Comparison of ENCODE assay signal across 1 cellular context in the genomic region with DNA sequence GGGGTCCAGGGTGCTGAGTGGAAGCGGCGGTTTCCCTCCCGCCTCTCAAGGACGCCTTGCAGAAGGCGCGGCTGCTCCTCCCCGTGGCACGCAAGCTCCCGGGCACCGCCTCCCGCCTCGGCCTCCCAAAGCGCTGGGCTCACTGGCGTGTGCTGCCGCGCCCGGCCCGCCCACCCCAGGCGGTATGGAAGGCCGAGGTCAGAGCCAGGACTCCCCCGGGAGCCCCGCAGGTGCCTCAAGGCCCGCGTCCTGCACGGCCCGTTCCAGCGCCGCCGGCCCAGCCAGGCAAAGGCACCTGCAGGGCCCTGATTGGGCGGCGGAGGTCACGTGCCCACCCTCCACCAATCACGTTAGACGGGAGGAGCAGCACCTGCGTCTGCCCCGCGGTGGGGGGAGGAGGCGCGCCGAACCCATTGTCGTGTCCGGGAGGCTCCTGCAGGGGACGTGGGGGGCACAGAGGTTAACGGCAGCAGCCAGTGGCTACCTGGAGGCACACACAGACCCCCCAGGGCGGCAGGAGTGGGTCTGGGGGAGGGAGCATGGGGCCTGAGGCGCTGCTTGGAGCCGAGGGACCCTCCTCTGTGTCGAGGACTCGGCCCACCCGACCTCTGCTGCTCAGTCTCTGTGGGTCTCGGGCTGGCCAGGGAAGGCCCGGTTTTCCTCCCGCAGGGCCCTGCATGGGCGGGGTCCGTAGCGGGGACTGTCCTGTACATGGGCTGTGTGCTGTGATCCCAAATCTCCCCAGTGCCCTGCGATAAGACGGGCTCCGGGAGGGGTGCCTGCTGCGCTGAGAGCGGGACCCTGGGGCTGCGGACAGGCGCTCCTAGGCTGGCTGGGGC.
TF ChIP-seq lines count a peak whose summit lies in the region.

No MANE protein-coding gene starts in this region.

TF ChIP-seq in HepG2, 621 proteins besides CTCF, POLR2A, EP300 and RAD21 (continued from another document and continues in another):
- TF ChIP-seq FOSL2 (CRISPR knock-in tag; IDR thresholded peaks at IDR 0.05) (no peak), ZNF343 (CRISPR knock-in tag; IDR thresholded peaks at IDR 0.05) (no peak), EHMT2 (IDR thresholded peaks at IDR 0.05; ENCODE audit: borderline replicate concordance, low read depth, low read length) (no peak), MXD4 (CRISPR knock-in tag; IDR thresholded peaks at IDR 0.05) (peak; percentile 67), PLSCR1 (CRISPR knock-in tag; IDR thresholded peaks at IDR 0.05; ENCODE audit: borderline replicate concordance) (no peak), ZNF496 (CRISPR knock-in tag; IDR thresholded peaks at IDR 0.05; ENCODE audit: insufficient replicate concordance) (no peak), PRPF4 (IDR thresholded peaks at IDR 0.05; ENCODE audit: low read depth, low read length, poor library complexity, severe bottlenecking) (no peak), GZF1 (CRISPR knock-in tag; IDR thresholded peaks at IDR 0.05) (no peak), ZBTB7B (CRISPR knock-in tag; IDR thresholded peaks at IDR 0.05) (peak; percentile 82; the same call in 1 of the 2 replicates), FOXJ3 (CRISPR knock-in tag; IDR thresholded peaks at IDR 0.05; ENCODE audit: borderline replicate concordance) (no peak), ZBTB20 (CRISPR knock-in tag; IDR thresholded peaks at IDR 0.05; ENCODE audit: borderline replicate concordance, low read depth) (peak; percentile 54; the same call in 1 of the 2 replicates), FLYWCH1 (CRISPR knock-in tag; IDR thresholded peaks at IDR 0.05) (no peak), TP53 (CRISPR knock-in tag; conservative IDR thresholded peaks at IDR 0.05) (no peak), ZNF274 (CRISPR knock-in tag; IDR thresholded peaks at IDR 0.05) (no peak), SPEN (CRISPR knock-in tag; IDR thresholded peaks at IDR 0.05; ENCODE audit: low read depth) (peak; percentile 78), CHCHD3 (CRISPR knock-in tag; IDR thresholded peaks at IDR 0.05) (no peak), MYNN (CRISPR knock-in tag; IDR thresholded peaks at IDR 0.05; ENCODE audit: low read depth) (no peak), ZNF670 (CRISPR knock-in tag; IDR thresholded peaks at IDR 0.05; ENCODE audit: borderline replicate concordance) (no peak), RFX1 (IDR thresholded peaks at IDR 0.05) (no peak), ZNF460 (CRISPR knock-in tag; IDR thresholded peaks at IDR 0.05; ENCODE audit: borderline replicate concordance) (no peak; the same call in none of the 2 replicates), ZNF33B (CRISPR knock-in tag; IDR thresholded peaks at IDR 0.05) (no peak), SRSF4 (IDR thresholded peaks at IDR 0.05; ENCODE audit: low read depth, low read length, poor library complexity, severe bottlenecking) (no peak), NONO (IDR thresholded peaks at IDR 0.05) (no peak), NONO (CRISPR knock-in tag; conservative IDR thresholded peaks at IDR 0.05) (peak; percentile 83), NFE2L1 (CRISPR knock-in tag; IDR thresholded peaks at IDR 0.05; ENCODE audit: borderline replicate concordance) (no peak), PCBP2 (optimal IDR thresholded peaks at IDR 0.05; ENCODE audit: low read depth, low read length, poor library complexity, severe bottlenecking) (no peak), ZNF235 (CRISPR knock-in tag; IDR thresholded peaks at IDR 0.05; ENCODE audit: borderline replicate concordance) (no peak; the same call in 1 of the 2 replicates), ASH2L (IDR thresholded peaks at IDR 0.05; ENCODE audit: insufficient read length, low read depth, low read length) (no peak), ZSCAN9 (CRISPR knock-in tag; IDR thresholded peaks at IDR 0.05; ENCODE audit: borderline replicate concordance) (no peak; the same call in 1 of the 2 replicates), ZNF605 (CRISPR knock-in tag; IDR thresholded peaks at IDR 0.05) (no peak; the same call in 1 of the 2 replicates), ZNF674 (CRISPR knock-in tag; IDR thresholded peaks at IDR 0.05; ENCODE audit: low read depth) (no peak), HBP1 (CRISPR knock-in tag; IDR thresholded peaks at IDR 0.05; ENCODE audit: low read depth) (0 out of 2 replicates have a peak, but pooled peaks have one; percentile 29), RARA (CRISPR knock-in tag; IDR thresholded peaks at IDR 0.05) (peak; percentile 66), POLR2AphosphoS2 (IDR thresholded peaks at IDR 0.05; ENCODE audit: low read depth, low read length) (no peak), IRF9 (CRISPR knock-in tag; IDR thresholded peaks at IDR 0.05; ENCODE audit: borderline replicate concordance) (peak; percentile 74; the same call in 1 of the 2 replicates), RFX3 (CRISPR knock-in tag; IDR thresholded peaks at IDR 0.05) (no peak), ZNF768 (CRISPR knock-in tag; IDR thresholded peaks at IDR 0.05) (peak; percentile 26; the same call in 1 of the 2 replicates), AFF4 (CRISPR knock-in tag; IDR thresholded peaks at IDR 0.05) (no peak), ZBTB49 (CRISPR knock-in tag; IDR thresholded peaks at IDR 0.05; ENCODE audit: borderline replicate concordance) (no peak), ZFX (CRISPR knock-in tag; IDR thresholded peaks at IDR 0.05; ENCODE audit: low read depth) (peak; percentile 90), KLF16 (CRISPR knock-in tag; IDR thresholded peaks at IDR 0.05) (no peak; a peak in 2 of 4 replicates)
- TF ChIP-seq, protein P1, sequence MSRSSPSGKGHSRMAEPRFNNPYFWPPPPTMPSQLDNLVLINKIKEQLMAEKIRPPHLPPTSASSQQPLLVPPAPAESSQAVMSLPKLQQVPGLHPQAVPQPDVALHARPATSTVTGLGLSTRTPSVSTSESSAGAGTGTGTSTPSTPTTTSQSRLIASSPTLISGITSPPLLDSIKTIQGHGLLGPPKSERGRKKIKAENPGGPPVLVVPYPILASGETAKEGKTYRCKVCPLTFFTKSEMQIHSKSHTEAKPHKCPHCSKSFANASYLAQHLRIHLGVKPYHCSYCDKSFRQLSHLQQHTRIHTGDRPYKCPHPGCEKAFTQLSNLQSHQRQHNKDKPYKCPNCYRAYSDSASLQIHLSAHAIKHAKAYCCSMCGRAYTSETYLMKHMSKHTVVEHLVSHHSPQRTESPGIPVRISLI (CRISPR knock-in tag; IDR thresholded peaks at IDR 0.05; ENCODE audit: borderline replicate concordance), result no peak
- TF ChIP-seq, protein P2, sequence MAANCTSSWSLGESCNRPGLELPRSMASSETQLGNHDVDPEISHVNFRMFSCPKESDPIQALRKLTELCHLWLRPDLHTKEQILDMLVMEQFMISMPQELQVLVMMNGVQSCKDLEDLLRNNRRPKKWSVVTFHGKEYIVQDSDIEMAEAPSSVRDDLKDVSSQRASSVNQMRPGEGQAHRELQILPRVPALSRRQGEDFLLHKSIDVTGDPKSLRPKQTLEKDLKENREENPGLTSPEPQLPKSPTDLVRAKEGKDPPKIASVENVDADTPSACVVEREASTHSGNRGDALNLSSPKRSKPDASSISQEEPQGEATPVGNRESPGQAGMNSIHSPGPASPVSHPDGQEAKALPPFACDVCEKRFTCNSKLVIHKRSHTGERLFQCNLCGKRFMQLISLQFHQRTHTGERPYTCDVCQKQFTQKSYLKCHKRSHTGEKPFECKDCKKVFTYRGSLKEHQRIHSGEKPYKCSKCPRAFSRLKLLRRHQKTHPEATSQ (CRISPR knock-in tag; IDR thresholded peaks at IDR 0.05; ENCODE audit: borderline replicate concordance), result no peak
- TF ChIP-seq, protein P3, sequence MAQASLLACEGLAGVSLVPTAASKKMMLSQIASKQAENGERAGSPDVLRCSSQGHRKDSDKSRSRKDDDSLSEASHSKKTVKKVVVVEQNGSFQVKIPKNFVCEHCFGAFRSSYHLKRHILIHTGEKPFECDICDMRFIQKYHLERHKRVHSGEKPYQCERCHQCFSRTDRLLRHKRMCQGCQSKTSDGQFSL (CRISPR knock-in tag; IDR thresholded peaks at IDR 0.05), result peak; percentile 88; the same call in 1 of the 2 replicates
- TF ChIP-seq, protein P4, sequence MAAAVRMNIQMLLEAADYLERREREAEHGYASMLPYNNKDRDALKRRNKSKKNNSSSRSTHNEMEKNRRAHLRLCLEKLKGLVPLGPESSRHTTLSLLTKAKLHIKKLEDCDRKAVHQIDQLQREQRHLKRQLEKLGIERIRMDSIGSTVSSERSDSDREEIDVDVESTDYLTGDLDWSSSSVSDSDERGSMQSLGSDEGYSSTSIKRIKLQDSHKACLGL (CRISPR knock-in tag; IDR thresholded peaks at IDR 0.05), result no peak; the same call in 1 of the 2 replicates
- TF ChIP-seq, protein P5, sequence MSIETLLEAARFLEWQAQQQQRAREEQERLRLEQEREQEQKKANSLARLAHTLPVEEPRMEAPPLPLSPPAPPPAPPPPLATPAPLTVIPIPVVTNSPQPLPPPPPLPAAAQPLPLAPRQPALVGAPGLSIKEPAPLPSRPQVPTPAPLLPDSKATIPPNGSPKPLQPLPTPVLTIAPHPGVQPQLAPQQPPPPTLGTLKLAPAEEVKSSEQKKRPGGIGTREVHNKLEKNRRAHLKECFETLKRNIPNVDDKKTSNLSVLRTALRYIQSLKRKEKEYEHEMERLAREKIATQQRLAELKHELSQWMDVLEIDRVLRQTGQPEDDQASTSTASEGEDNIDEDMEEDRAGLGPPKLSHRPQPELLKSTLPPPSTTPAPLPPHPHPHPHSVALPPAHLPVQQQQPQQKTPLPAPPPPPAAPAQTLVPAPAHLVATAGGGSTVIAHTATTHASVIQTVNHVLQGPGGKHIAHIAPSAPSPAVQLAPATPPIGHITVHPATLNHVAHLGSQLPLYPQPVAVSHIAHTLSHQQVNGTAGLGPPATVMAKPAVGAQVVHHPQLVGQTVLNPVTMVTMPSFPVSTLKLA (IDR thresholded peaks at IDR 0.05), result peak; percentile 51; the same call in 1 of the 2 replicates
- TF ChIP-seq, protein P6, sequence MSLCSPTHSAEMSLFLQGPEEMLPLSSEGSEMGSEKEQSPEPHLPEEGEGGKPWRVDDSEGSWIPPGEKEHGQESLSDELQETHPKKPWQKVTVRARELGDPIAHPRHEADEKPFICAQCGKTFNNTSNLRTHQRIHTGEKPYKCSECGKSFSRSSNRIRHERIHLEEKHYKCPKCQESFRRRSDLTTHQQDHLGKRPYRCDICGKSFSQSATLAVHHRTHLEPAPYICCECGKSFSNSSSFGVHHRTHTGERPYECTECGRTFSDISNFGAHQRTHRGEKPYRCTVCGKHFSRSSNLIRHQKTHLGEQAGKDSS (CRISPR knock-in tag; IDR thresholded peaks at IDR 0.05; ENCODE audit: borderline replicate concordance, low read depth), result no peak
